Comparison of ENCODE assay signal across 1 cellular context in the genomic region with DNA sequence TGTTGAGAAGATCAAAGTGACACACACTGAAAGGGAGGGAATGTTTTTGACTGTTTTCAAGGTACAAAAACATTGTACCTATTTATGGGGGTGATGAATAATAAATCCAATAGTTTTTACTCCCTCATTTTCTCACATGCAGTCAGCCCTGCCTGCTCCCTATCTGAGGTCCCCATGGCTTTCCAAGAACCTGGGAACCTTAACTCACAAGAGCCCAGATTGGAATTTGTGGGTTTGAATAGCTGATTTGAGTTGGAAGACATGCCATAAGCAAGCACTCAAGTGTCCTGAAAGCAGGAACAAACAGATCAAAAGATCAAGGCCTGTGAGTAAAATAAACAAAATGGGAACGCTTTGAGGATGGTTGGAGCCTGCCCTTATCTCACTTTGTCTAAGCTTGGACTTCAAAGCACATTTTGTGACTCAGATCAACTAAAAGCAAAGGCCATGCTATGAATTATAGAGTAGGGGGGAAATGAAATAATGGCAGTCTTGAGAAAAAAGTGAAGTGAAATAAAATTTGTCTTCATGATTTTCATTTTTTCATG.
TF ChIP-seq lines count a peak whose summit lies in the region.

No MANE protein-coding gene starts in this region.

TF ChIP-seq in endothelial cell of umbilical vein, 7 proteins besides CTCF, POLR2A, EP300 and RAD21 (continued from another document):
- no peak for TF ChIP-seq MYC (IDR thresholded peaks at IDR 0.05; ENCODE audit: low read depth, low read length)
- no peak for TF ChIP-seq JUN (IDR thresholded peaks at IDR 0.05; ENCODE audit: borderline replicate concordance, insufficient read depth, insufficient read length, low read depth)
- peak; percentile 77 for TF ChIP-seq GATA2 (IDR thresholded peaks at IDR 0.05; ENCODE audit: insufficient read depth, insufficient read length, low read depth, low read length)
- no peak for TF ChIP-seq MAX (IDR thresholded peaks at IDR 0.05; ENCODE audit: insufficient read depth, insufficient read length)
- TF ChIP-seq FOS (IDR thresholded peaks at IDR 0.05; ENCODE audit: borderline replicate concordance, insufficient read depth, low read length): peak; percentile 14
- TF ChIP-seq EZH2 (IDR thresholded peaks at IDR 0.05; ENCODE audit: borderline replicate concordance, low read depth, low read length, severe bottlenecking): no peak
